In the genomic region with DNA sequence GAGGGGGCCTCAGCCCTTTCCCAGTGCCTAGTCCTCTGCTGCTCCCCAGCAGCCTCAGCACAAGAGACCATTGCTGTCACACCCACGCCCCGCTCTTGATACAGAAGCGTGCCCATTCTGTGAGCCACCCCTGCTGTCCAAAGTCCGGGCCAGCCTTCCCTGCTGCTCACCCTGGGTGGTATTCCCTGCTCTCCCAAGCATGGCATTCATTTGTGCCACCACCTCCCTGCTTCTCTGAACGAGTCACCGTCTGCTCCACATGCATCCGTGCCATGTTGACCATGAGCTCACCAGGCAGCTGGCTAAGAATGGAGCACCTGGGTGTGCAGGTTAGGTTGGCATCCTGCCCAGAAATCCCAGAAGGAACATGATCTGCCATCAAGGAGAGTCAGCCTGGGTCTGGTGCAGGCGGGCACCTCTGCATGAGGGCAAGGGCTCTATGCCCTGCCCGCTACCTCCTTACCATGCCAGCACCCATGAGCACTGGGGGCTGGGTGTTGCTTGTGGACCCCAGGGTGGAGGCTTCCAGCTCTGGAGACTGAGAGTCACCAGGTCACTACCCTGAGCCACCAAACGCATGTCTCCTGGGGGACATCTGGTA, we compare ENCODE assay signal across 10 cellular contexts.
A peak's percentile ranks its signal among the peaks of the same experiment; 100 is the strongest.
DNase-seq lines count a peak whose midpoint lies in the region; ATAC-seq and TF ChIP-seq lines count a peak whose summit lies in the region.
"Had no signal": no experiment of that assay in that cellular context is flagged by ENCODE, and none has a peak within 500 bp of the region (broad histone marks: within the 10 kb centered on the region; RNA-seq: fewer than 3 reads in every experiment).

No MANE protein-coding gene starts in this region.

- WGBS in mammary epithelial cell (ENCODE audit: low coverage, missing lambda C conversion rate), result 96% methylated on average over 4 of the region's 10 CpGs

- DNase-seq in G401 (ENCODE audit: low spot score) (peak; percentile 13), NCI-H2029 treated with DMSO at 0.1 percent for 48 hours (lab: John Stamatoyannopoulos, UW) (peak; percentile 64), mammary epithelial cell (peak; percentile 64), posterior vena cava (ENCODE audit: low spot score) (peak; percentile 57), HuH-7.5 (ENCODE audit: low spot score) (no peak)
- DNase-seq in naive thymus-derived CD4-positive, alpha-beta T cell, result no peak
- DNase-seq: dermis blood vessel endothelial cell, testis had no signal

- in situ Hi-C loops in G401 (cut with HindIII; ENCODE audit: low sequenced_read_pairs) (no loop called here), mammary epithelial cell (cut with MboI; ENCODE audit: low sequenced_read_pairs in 2 of 2) (no loop called here)

- no peak overlapping the region for H3K4me3 ChIP-seq in mammary epithelial cell (replicated peaks in 1 of 3; ENCODE audit: insufficient read depth in 1 of 3, low read depth in 2 of 3, low read length in 3 of 3)
- no peak overlapping the region for H3K4me3 ChIP-seq in naive thymus-derived CD4-positive, alpha-beta T cell (ENCODE audit: low read length)
- H3K4me3 ChIP-seq: testis had no signal

- H3K36me3 ChIP-seq in mammary epithelial cell (ENCODE audit: insufficient read depth, low read length), result no peaks in the 10 kb centered on the region
- no peaks in the 10 kb centered on the region for H3K36me3 ChIP-seq in naive thymus-derived CD4-positive, alpha-beta T cell (ENCODE audit: control insufficient read depth in 2 of 3, insufficient read depth in 3 of 3, low read length in 3 of 3)

- no peaks in the 10 kb centered on the region for H3K27me3 ChIP-seq in mammary epithelial cell (ENCODE audit: insufficient read depth, low read length)
- no peaks in the 10 kb centered on the region for H3K27me3 ChIP-seq in naive thymus-derived CD4-positive, alpha-beta T cell (ENCODE audit: control insufficient read depth in 2 of 2, insufficient read depth in 2 of 2, low read length in 2 of 2)
- H3K27me3 ChIP-seq: testis had no signal

- H3K36me3 Mint-ChIP-seq in naive thymus-derived CD4-positive, alpha-beta T cell, result no peaks in the 10 kb centered on the region
- H3K36me3 Mint-ChIP-seq: natural killer cell treated with Interleukin-12 subunit alpha and Interleukin-12 subunit beta and Interleukin-15 and Interleukin-18, amount 100 ng/mL, for 72 hours had no signal

- no peak for TF ChIP-seq CTCF in mammary epithelial cell (conservative IDR thresholded peaks at IDR 0.05 in 1 of 2, IDR thresholded peaks at IDR 0.05 in 1 of 2; ENCODE audit: extremely low read depth in 1 of 2, insufficient read depth in 1 of 2, low read depth in 1 of 2, low read length in 2 of 2)

- POLR2A ChIA-PET in naive thymus-derived CD4-positive, alpha-beta T cell (lab: Charles Lee), result no interaction called here

- peaks cover 0 to 26% (median 6%) of the 10 kb centered on the region in 5 donors for H3K27me3 Mint-ChIP-seq in naive thymus-derived CD4-positive, alpha-beta T cell

- BruUV-seq in mammary epithelial cell (replicated peaks; lab: Mats Ljungman, UMichigan), result no TSS peak

- H3K4me2 ChIP-seq in mammary epithelial cell (ENCODE audit: insufficient read depth, low read depth, low read length), result no peak overlapping the region

- no peaks in the 10 kb centered on the region for H4K20me1 ChIP-seq in mammary epithelial cell (ENCODE audit: insufficient read depth, low read length)

- peaks cover 0 to 5% (median 0%) of the 10 kb centered on the region in 11 donors for H3K9me3 Mint-ChIP-seq in naive thymus-derived CD4-positive, alpha-beta T cell

- peaks cover 0 to 1% (median 0%) of the 10 kb centered on the region in 7 donors for H3K4me1 Mint-ChIP-seq in naive thymus-derived CD4-positive, alpha-beta T cell

- no peak overlapping the region for H3K27ac ChIP-seq in mammary epithelial cell (ENCODE audit: insufficient read depth, low read depth, low read length)
- no peak overlapping the region for H3K27ac ChIP-seq in naive thymus-derived CD4-positive, alpha-beta T cell (ENCODE audit: low read depth, low read length)
- H3K27ac ChIP-seq: testis had no signal

- ATAC-seq in naive thymus-derived CD4-positive, alpha-beta T cell, result no peak
- ATAC-seq in HG03520 (IDR thresholded peaks at IDR 0.05; ENCODE audit: unreplicated experiment), result no peak
- ATAC-seq: natural killer cell treated with Interleukin-12 subunit alpha and Interleukin-12 subunit beta and Interleukin-15 and Interleukin-18, amount 100 ng/mL, for 72 hours had no signal

- CTCF ChIA-PET in mammary epithelial cell (lab: Charles Lee; ENCODE audit: low non-redundant PET), result no interaction called here
- CTCF ChIA-PET in naive thymus-derived CD4-positive, alpha-beta T cell (lab: Charles Lee), result no interaction called here

- no peak overlapping the region for H2AFZ ChIP-seq in mammary epithelial cell (ENCODE audit: low read depth, low read length)

- H3K4me1 ChIP-seq in mammary epithelial cell (ENCODE audit: insufficient read depth, low read length), result peaks cover 22% of the 10 kb centered on the region
- no peaks in the 10 kb centered on the region for H3K4me1 ChIP-seq in naive thymus-derived CD4-positive, alpha-beta T cell (ENCODE audit: control insufficient read depth in 2 of 2, insufficient read depth in 2 of 2, low read length in 2 of 2)

- H3K9ac ChIP-seq in mammary epithelial cell (ENCODE audit: insufficient read depth, low read length), result no peak overlapping the region

- dilution Hi-C loops in mammary epithelial cell (cut with HindIII; ENCODE audit: low sequenced_read_pairs), result no loop called here

- H3K4me3 Mint-ChIP-seq in naive thymus-derived CD4-positive, alpha-beta T cell, result no peak overlapping the region
- H3K4me3 Mint-ChIP-seq: natural killer cell treated with Interleukin-12 subunit alpha and Interleukin-12 subunit beta and Interleukin-15 and Interleukin-18, amount 100 ng/mL, for 72 hours had no signal

- intact Hi-C loops in mammary epithelial cell (cut with micrococcal nuclease), result no loop called here
- intact Hi-C loops in posterior vena cava (cut with DNase I), result no loop called here
- intact Hi-C loops in naive thymus-derived CD4-positive, alpha-beta T cell (cut with micrococcal nuclease), result no loop called here

- H3K27ac Mint-ChIP-seq in naive thymus-derived CD4-positive, alpha-beta T cell, result no peak overlapping the region
- H3K27ac Mint-ChIP-seq: natural killer cell treated with Interleukin-12 subunit alpha and Interleukin-12 subunit beta and Interleukin-15 and Interleukin-18, amount 100 ng/mL, for 72 hours had no signal

- peaks cover 5% of the 10 kb centered on the region for H3K79me2 ChIP-seq in mammary epithelial cell (ENCODE audit: insufficient read depth, low read length)

- H3K9me3 ChIP-seq in mammary epithelial cell (replicated peaks; ENCODE audit: insufficient read depth, low read length), result no peaks in the 10 kb centered on the region
- no peaks in the 10 kb centered on the region for H3K9me3 ChIP-seq in naive thymus-derived CD4-positive, alpha-beta T cell (ENCODE audit: control insufficient read depth in 2 of 3, low read length in 3 of 3)
- H3K9me3 ChIP-seq: testis had no signal

Comparison
In these comparisons a context has a peak if more than half of its experiments do, and no peak if none do; other contexts are left out.
1. DNase-seq: peak in G401 (single experiment), NCI-H2029 treated with DMSO at 0.1 percent for 48 hours (single experiment), mammary epithelial cell (single experiment) and posterior vena cava (single experiment); none in HuH-7.5 (single experiment) and naive thymus-derived CD4-positive, alpha-beta T cell (0 of 9).